1 cellular context compared by ENCODE assay signal in the genomic region with DNA sequence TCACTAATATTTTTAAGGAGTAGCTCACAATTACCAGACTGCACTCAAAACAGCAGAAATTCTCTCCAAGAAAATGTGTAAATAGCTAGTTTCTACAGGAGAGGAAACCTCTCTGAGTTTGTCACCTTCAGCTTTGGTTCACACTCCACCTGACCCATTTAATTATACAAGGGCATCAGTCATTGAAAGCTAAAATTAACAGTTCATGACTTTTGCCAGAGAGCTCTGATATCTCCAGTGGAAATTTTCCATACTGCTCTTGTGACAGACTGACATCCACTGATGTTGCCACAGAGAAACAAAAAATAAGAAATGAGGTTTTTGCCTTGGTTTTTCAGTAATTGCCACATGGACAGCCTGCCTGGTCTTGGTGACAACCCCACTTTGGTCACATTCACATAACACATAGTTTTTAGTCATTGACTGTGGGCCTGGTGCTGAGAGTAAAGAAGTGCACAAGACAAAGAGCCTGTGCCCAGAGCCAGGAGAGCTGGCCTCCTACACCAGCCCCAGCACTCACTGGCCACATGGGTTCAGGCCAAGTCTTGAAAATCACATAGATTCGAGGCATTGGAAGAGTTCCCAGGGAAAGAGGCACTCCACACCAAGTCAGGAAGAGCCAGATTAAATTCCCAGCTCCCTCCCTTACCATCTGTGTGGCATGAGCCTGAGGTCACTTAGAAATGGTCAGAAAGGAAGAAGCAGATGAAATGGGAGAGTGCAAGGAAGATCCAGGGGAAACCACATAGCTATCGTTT.
TF ChIP-seq lines count a peak whose summit lies in the region.

No MANE protein-coding gene starts in this region.

TF ChIP-seq in WTC11, 78 proteins besides CTCF, POLR2A, EP300 and RAD21 (continued from another document):
- TF ChIP-seq, protein P1, sequence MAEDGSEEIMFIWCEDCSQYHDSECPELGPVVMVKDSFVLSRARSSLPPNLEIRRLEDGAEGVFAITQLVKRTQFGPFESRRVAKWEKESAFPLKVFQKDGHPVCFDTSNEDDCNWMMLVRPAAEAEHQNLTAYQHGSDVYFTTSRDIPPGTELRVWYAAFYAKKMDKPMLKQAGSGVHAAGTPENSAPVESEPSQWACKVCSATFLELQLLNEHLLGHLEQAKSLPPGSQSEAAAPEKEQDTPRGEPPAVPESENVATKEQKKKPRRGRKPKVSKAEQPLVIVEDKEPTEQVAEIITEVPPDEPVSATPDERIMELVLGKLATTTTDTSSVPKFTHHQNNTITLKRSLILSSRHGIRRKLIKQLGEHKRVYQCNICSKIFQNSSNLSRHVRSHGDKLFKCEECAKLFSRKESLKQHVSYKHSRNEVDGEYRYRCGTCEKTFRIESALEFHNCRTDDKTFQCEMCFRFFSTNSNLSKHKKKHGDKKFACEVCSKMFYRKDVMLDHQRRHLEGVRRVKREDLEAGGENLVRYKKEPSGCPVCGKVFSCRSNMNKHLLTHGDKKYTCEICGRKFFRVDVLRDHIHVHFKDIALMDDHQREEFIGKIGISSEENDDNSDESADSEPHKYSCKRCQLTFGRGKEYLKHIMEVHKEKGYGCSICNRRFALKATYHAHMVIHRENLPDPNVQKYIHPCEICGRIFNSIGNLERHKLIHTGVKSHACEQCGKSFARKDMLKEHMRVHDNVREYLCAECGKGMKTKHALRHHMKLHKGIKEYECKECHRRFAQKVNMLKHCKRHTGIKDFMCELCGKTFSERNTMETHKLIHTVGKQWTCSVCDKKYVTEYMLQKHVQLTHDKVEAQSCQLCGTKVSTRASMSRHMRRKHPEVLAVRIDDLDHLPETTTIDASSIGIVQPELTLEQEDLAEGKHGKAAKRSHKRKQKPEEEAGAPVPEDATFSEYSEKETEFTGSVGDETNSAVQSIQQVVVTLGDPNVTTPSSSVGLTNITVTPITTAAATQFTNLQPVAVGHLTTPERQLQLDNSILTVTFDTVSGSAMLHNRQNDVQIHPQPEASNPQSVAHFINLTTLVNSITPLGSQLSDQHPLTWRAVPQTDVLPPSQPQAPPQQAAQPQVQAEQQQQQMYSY (CRISPR knock-in tag; IDR thresholded peaks at IDR 0.05) = no peak
TF ChIP-seq in WTC11: peak in this region for 0.
